Comparison of ENCODE assay signal across 8 cellular contexts in the genomic region with DNA sequence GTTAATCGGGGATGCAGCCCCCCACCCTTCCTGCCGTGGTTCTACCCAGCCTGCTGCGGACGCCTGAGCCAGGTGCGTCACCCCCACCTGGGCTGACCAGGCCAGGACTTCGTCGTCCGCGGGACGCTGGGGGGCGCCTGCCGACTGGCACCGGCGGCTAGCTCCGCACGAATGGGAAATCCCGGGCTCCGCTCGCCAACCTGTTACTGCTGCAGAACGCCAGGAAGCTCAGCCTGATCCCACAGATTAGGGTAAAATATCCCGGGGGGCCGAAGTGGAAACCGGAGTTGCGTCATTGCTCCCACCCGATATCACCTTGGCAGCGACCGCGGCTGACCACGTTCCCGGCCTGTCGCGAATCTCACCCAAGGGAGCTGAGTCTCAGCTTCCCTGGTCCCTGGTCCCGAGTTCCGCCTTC. TPM values are rescaled to one million over a fixed set of nuclear protein-coding genes. Genes with fewer than 3 reads are reported as not detected.
DNase-seq lines count a peak whose midpoint lies in the region; ATAC-seq and TF ChIP-seq lines count a peak whose summit lies in the region.

No MANE protein-coding gene starts in this region.

- DNase-seq in Caki2 (ENCODE audit: low read depth) (peak; percentile 85), IMR-90 (no peak), iPS DF 6.9 (ENCODE audit: low read depth, low spot score) (peak; percentile 61), NCI-H2029 treated with DMSO at 0.1 percent for 48 hours (lab: John Stamatoyannopoulos, UW) (no peak), MV-4-11 (lab: John Stamatoyannopoulos, UW) (no peak)
- peak; percentile 48 for DNase-seq in activated naive CD8-positive, alpha-beta T cell treated with anti-CD3 and anti-CD28 coated beads for 36 hours

- H3K9me3 ChIP-seq in IMR-90 (ENCODE audit: control insufficient read depth, insufficient read depth, low read length) (no peaks in the 10 kb centered on the region), iPS DF 6.9 (ENCODE audit: control insufficient read depth, insufficient read depth, low read length) (no peaks in the 10 kb centered on the region)

- H2BK20ac ChIP-seq in IMR-90 (ENCODE audit: low read depth, low read length), result no peak overlapping the region; the same call in 1 of the 2 replicates

- peak; percentile 22; the same call in 1 of the 2 replicates for TF ChIP-seq CTCF in IMR-90 (conservative IDR thresholded peaks at IDR 0.05; ENCODE audit: low read depth, low read length)

- H3K27ac ChIP-seq in IMR-90 (ENCODE audit: insufficient read depth, low read length) (no peak overlapping the region), iPS DF 6.9 (ENCODE audit: low read length) (no peak overlapping the region), skin epidermis (peak overlapping the region in 12 of 21 experiments; percentile 72 to 89 (median 84))

- no peak overlapping the region; the same call in 1 of the 2 replicates for H3K9ac ChIP-seq in IMR-90 (ENCODE audit: low read depth, low read length)

- peaks cover 16 to 37% of the 10 kb centered on the region in 2 experiments for H3K79me1 ChIP-seq in IMR-90 (ENCODE audit: low read depth in 1 of 2, low read length in 2 of 2)

- peak; percentile 22 for ATAC-seq in GM19463 (IDR thresholded peaks at IDR 0.05; ENCODE audit: unreplicated experiment)
- ATAC-seq in IMR-90 (ENCODE audit: low read depth), result peak; percentile 3

- H3K27me3 ChIP-seq in IMR-90 (ENCODE audit: control insufficient read depth, insufficient read depth, low read length), result peaks cover 23% of the 10 kb centered on the region
- H3K27me3 ChIP-seq in iPS DF 6.9 (ENCODE audit: control insufficient read depth, insufficient read depth, low read length), result peaks cover 19% of the 10 kb centered on the region; the same call in 1 of the 2 replicates

- H3K18ac ChIP-seq in IMR-90 (ENCODE audit: low read depth, low read length), result no peak overlapping the region

- peak; percentile 18; the same call in 1 of the 2 replicates for TF ChIP-seq RAD21 in IMR-90 (IDR thresholded peaks at IDR 0.05; ENCODE audit: low read length)

- no peak overlapping the region for H3K14ac ChIP-seq in IMR-90 (replicated peaks; ENCODE audit: low read depth, low read length)

- dilution Hi-C loops in IMR-90 (cut with HindIII; ENCODE audit: low sequenced_read_pairs, unreplicated experiment), result no loop called here

- 0% methylated on average over 11 of the region's 34 CpGs; no CpG with 5 or more reads in 1 of the 2 experiments for WGBS in IMR-90 (ENCODE audit: extremely low coverage in 2 of 2, insufficient read length in 1 of 2), 2 experiments
- no CpG with 5 or more reads among the region's 34 CpGs for WGBS in iPS DF 6.9 (ENCODE audit: insufficient coverage, insufficient read length)

- no peak overlapping the region for H3K23ac ChIP-seq in IMR-90 (ENCODE audit: low read depth, low read length)

- H3K36me3 Mint-ChIP-seq in activated naive CD8-positive, alpha-beta T cell treated with anti-CD3 and anti-CD28 coated beads for 36 hours, result peaks cover 19% of the 10 kb centered on the region

- H2AFZ ChIP-seq in IMR-90 (replicated peaks; ENCODE audit: low read length, poor library complexity), result peak overlapping the region; percentile 93

- peaks cover 18% of the 10 kb centered on the region for H3K4me1 ChIP-seq in IMR-90 (ENCODE audit: control insufficient read depth, insufficient read depth, low read length)
- peaks cover 1% of the 10 kb centered on the region; the same call in 1 of the 2 replicates for H3K4me1 ChIP-seq in iPS DF 6.9 (ENCODE audit: control insufficient read depth, insufficient read depth, low read length)

- H3K4me1 Mint-ChIP-seq in activated naive CD8-positive, alpha-beta T cell treated with anti-CD3 and anti-CD28 coated beads for 36 hours, result peaks cover 41% of the 10 kb centered on the region

- no TSS peak for BruUV-seq in IMR-90 (replicated peaks; lab: Mats Ljungman, UMichigan)

- H4K5ac ChIP-seq in IMR-90 (ENCODE audit: low read depth, low read length), result no peak overlapping the region

- peak overlapping the region; percentile 55 for H2AK9ac ChIP-seq in IMR-90 (replicated peaks; ENCODE audit: low read depth, low read length, poor library complexity)

- H2BK15ac ChIP-seq in IMR-90 (ENCODE audit: low read depth, low read length), result peak overlapping the region; percentile 24; the same call in 1 of the 3 replicates

- peak overlapping the region; percentile 18; the same call in 1 of the 2 replicates for H2AK5ac ChIP-seq in IMR-90 (ENCODE audit: low read depth, low read length)

- no peak overlapping the region for H2BK5ac ChIP-seq in IMR-90 (ENCODE audit: low read depth, low read length, poor library complexity, severe bottlenecking)

- peaks cover 27% of the 10 kb centered on the region for H3K27me3 Mint-ChIP-seq in activated naive CD8-positive, alpha-beta T cell treated with anti-CD3 and anti-CD28 coated beads for 36 hours

- H4K91ac ChIP-seq in IMR-90 (ENCODE audit: insufficient read depth, low read depth, low read length), result 0 out of 2 replicates have a peak overlapping the region, but pooled peaks have one; percentile 44

- no peak overlapping the region; the same call in 1 of the 2 replicates for H3K4ac ChIP-seq in IMR-90 (ENCODE audit: low read depth, low read length)

- H3K4me3 ChIP-seq in IMR-90 (ENCODE audit: insufficient read depth, low read depth, low read length) (peak overlapping the region; percentile 58), iPS DF 6.9 (ENCODE audit: low read length) (peak overlapping the region; percentile 42; the same call in 1 of the 2 replicates), skin epidermis (peak overlapping the region; percentile 57 to 76 (median 63))

- POLR2A ChIA-PET in IMR-90 (lab: Charles Lee; ENCODE audit: unreplicated experiment), result interaction anchor here (0.6 kb wide), 1 partner anchor 739 kb away, joined by 3 read pairs; no protein-coding TSS in a partner anchor

- TF ChIP-seq POLR2A in IMR-90 (IDR thresholded peaks at IDR 0.05; ENCODE audit: low read depth, low read length), result no peak

- H3K9me3 Mint-ChIP-seq in activated naive CD8-positive, alpha-beta T cell treated with anti-CD3 and anti-CD28 coated beads for 36 hours, result no peaks in the 10 kb centered on the region

- H4K20me1 ChIP-seq in IMR-90 (ENCODE audit: insufficient read depth, low read length), result no peaks in the 10 kb centered on the region; the same call in 1 of the 2 replicates

- no peak overlapping the region for H3K56ac ChIP-seq in IMR-90 (ENCODE audit: extremely low read depth, insufficient read depth, low read length)

- intact Hi-C loops in IMR-90 (cut with micrococcal nuclease), result no loop called here

- peak overlapping the region; percentile 17; the same call in 1 of the 2 replicates for H2BK120ac ChIP-seq in IMR-90 (ENCODE audit: low read depth, low read length)

- CTCF ChIA-PET in IMR-90 (lab: Yijun Ruan, JAX), result interaction anchor here (0.6 to 1.6 kb wide), 15 partner anchors 9 to 258 kb away, joined by 3 to 9 read pairs (median 3); a partner anchor contains a TSS

- peak overlapping the region; percentile 83 for H3K4me2 ChIP-seq in IMR-90 (ENCODE audit: low read depth, low read length)

- H3K36me3 ChIP-seq in IMR-90 (ENCODE audit: control insufficient read depth, insufficient read depth, low read length) (no peaks in the 10 kb centered on the region), iPS DF 6.9 (ENCODE audit: control insufficient read depth, insufficient read depth, low read length) (no peaks in the 10 kb centered on the region)

- peak overlapping the region; percentile 84 for H3K27ac Mint-ChIP-seq in activated naive CD8-positive, alpha-beta T cell treated with anti-CD3 and anti-CD28 coated beads for 36 hours

- in situ Hi-C loops in Caki2 (cut with HindIII; ENCODE audit: low pct_unique_long_range_greater_than_20kb, low sequenced_read_pairs) (no loop called here), IMR-90 (cut with MboI; ENCODE audit: low sequenced_read_pairs) (no loop called here)

- H4K8ac ChIP-seq in IMR-90 (ENCODE audit: low read depth in 2 of 2, low read length in 2 of 2), result peak overlapping the region in 1 of 2 experiments; percentile 41; a peak in 1 of 4 replicates

- peaks cover 17% of the 10 kb centered on the region for H3K9me1 ChIP-seq in IMR-90 (ENCODE audit: insufficient read depth, low read length)

- peak overlapping the region; percentile 98 for H3K4me3 Mint-ChIP-seq in activated naive CD8-positive, alpha-beta T cell treated with anti-CD3 and anti-CD28 coated beads for 36 hours

TF ChIP-seq in IMR-90, 13 proteins besides CTCF, POLR2A, EP300 and RAD21:
- TF ChIP-seq NFE2L2 (IDR thresholded peaks at IDR 0.05; ENCODE audit: low read depth, low read length) (no peak), CEBPB (IDR thresholded peaks at IDR 0.05; ENCODE audit: low read depth, low read length) (peak; percentile 43; the same call in 1 of the 2 replicates)
TF ChIP-seq in IMR-90: peak in this region for 1.

RNA-seq across cellular contexts. Expression of a gene that starts 0.5 kb away (rescaled TPM):
- 0.14 and 0.55 TPM in 2 replicates for total RNA-seq in Caki2 (2014; rRNA removed; shearing (Covaris generic); ENCODE audit: low replicate concordance)
- total RNA-seq in IMR-90 (2012; rRNA removed), result 3.9 and 5.4 TPM in 2 replicates
- 8.5 and 10.8 TPM in 2 replicates for polyA plus RNA-seq in IMR-90 (2012; rRNA removed)
- 6.0 and 8.5 TPM in 2 replicates for polyA plus RNA-seq in IMR-90 (2012; cell fraction: cytosol; rRNA removed)
- 6.6 and 12.7 TPM in 2 replicates for polyA plus RNA-seq in IMR-90 (2012; cell fraction: nucleus; rRNA removed; ENCODE audit: low replicate concordance)
- 10 to 100 TPM; 55.8 TPM for total RNA-seq in activated naive CD8-positive, alpha-beta T cell treated with anti-CD3 and anti-CD28 coated beads for 36 hours

RNA-seq across cellular contexts. Expression of a gene that starts 58.1 kb away (rescaled TPM):
- 212 and 223 TPM in 2 replicates for total RNA-seq in Caki2 (2014; rRNA removed; shearing (Covaris generic); ENCODE audit: low replicate concordance)
- 63.9 and 72.1 TPM in 2 replicates for total RNA-seq in IMR-90 (2012; rRNA removed)
- 66.4 and 74.6 TPM in 2 replicates for polyA plus RNA-seq in IMR-90 (2012; rRNA removed)
- 27.2 and 37.7 TPM in 2 replicates for polyA plus RNA-seq in IMR-90 (2012; cell fraction: cytosol; rRNA removed)
- polyA plus RNA-seq in IMR-90 (2012; cell fraction: nucleus; rRNA removed; ENCODE audit: low replicate concordance), result 34.4 and 64.6 TPM in 2 replicates
- total RNA-seq in activated naive CD8-positive, alpha-beta T cell treated with anti-CD3 and anti-CD28 coated beads for 36 hours, result 100 to 1,000 TPM; 158 to 168 TPM

Comparison
In these comparisons a context has a peak if more than half of its experiments do, and no peak if none do; other contexts are left out.
1. DNase-seq: peak in Caki2 (single experiment), activated naive CD8-positive, alpha-beta T cell treated with anti-CD3 and anti-CD28 coated beads for 36 hours (single experiment) and iPS DF 6.9 (single experiment); none in IMR-90 (single experiment), NCI-H2029 treated with DMSO at 0.1 percent for 48 hours (single experiment) and MV-4-11 (single experiment).
2. H3K27ac ChIP-seq: peak in skin epidermis (12 of 21); none in IMR-90 (single experiment) and iPS DF 6.9 (single experiment).
3. Peak in every context shown above with its lines, with median percentiles within 50 percentile points of each other: H3K4me3 ChIP-seq.